ENCODE assay signal across 15 cellular contexts in genomic region chr9:93124793-93125192, GRCh38. TPM values are rescaled to one million over a fixed set of nuclear protein-coding genes. Genes with fewer than 3 reads are reported as not detected.
A peak's percentile ranks its signal among the peaks of the same experiment; 100 is the strongest.
DNase-seq lines count a peak whose midpoint lies in the region; ATAC-seq lines count a peak whose summit lies in the region.
"Had no signal": no experiment of that assay in that cellular context is flagged by ENCODE, and none has a peak within 500 bp of the region (broad histone marks: within the 10 kb centered on the region; RNA-seq: fewer than 3 reads in every experiment).

No MANE protein-coding gene starts in this region.

- no peaks in the 10 kb centered on the region for H3K9me3 ChIP-seq in CD4-positive, alpha-beta memory T cell (ENCODE audit: control insufficient read depth in 1 of 2, low read length in 2 of 2)
- no peaks in the 10 kb centered on the region for H3K9me3 ChIP-seq in effector memory CD4-positive, alpha-beta T cell (ENCODE audit: control insufficient read depth, low read length)

- H3K27me3 Mint-ChIP-seq in CD4-positive, alpha-beta memory T cell, result no peaks in the 10 kb centered on the region
- H3K27me3 Mint-ChIP-seq: memory B cell had no signal

- POLR2A ChIA-PET in CD4-positive, alpha-beta memory T cell (lab: Charles Lee; ENCODE audit: partially characterized antibody), result interaction anchor here (1.2 to 1.9 kb wide), 2 partner anchors 9 to 19 kb away, joined by 5 to 8 read pairs; partner anchors contain the start of gene NINJ1

- H3K4me1 Mint-ChIP-seq in CD4-positive, alpha-beta memory T cell, result peaks cover 28 to 71% (median 42%) of the 10 kb centered on the region in 4 donors

- H3K36me3 ChIP-seq in CD4-positive, alpha-beta memory T cell (ENCODE audit: insufficient read depth, low read length), result peaks cover 7% of the 10 kb centered on the region
- H3K36me3 ChIP-seq in effector memory CD4-positive, alpha-beta T cell (ENCODE audit: control insufficient read depth, insufficient read depth, low read length), result peaks cover 25% of the 10 kb centered on the region

- intact Hi-C loops in CD4-positive, alpha-beta memory T cell (cut with micrococcal nuclease), result no loop called here
- intact Hi-C loops in sciatic nerve (cut with DNase I), result no loop called here

- H3K9me3 Mint-ChIP-seq in CD4-positive, alpha-beta memory T cell, result no peaks in the 10 kb centered on the region
- H3K9me3 Mint-ChIP-seq: memory B cell had no signal

- H3K4me3 ChIP-seq in CD4-positive, alpha-beta memory T cell (ENCODE audit: low read length in 2 of 2), result no peak overlapping the region
- no peak overlapping the region for H3K4me3 ChIP-seq in effector memory CD4-positive, alpha-beta T cell (ENCODE audit: insufficient read depth, low read depth, low read length, poor library complexity, severe bottlenecking)
- H3K4me3 ChIP-seq: PC-9 had no signal

- H3K27ac ChIP-seq in CD4-positive, alpha-beta memory T cell (ENCODE audit: low read depth, low read length), result no peak overlapping the region
- peak overlapping the region; percentile 12 for H3K27ac ChIP-seq in effector memory CD4-positive, alpha-beta T cell (ENCODE audit: insufficient read depth, low read length, poor library complexity, severe bottlenecking)
- H3K27ac ChIP-seq: foreskin keratinocyte, PC-9 had no signal

- H3K4me1 ChIP-seq in CD4-positive, alpha-beta memory T cell (ENCODE audit: insufficient read depth, low read length), result peaks cover 48% of the 10 kb centered on the region
- H3K4me1 ChIP-seq in effector memory CD4-positive, alpha-beta T cell (ENCODE audit: control insufficient read depth, insufficient read depth, low read length, poor library complexity, severe bottlenecking), result peaks cover 21% of the 10 kb centered on the region
- H3K4me1 ChIP-seq: foreskin keratinocyte had no signal

- CTCF ChIA-PET in CD4-positive, alpha-beta memory T cell (lab: Charles Lee; ENCODE audit: partially characterized antibody), result interaction anchor here (2.3 kb wide), 1 partner anchor 16 kb away, joined by 20 read pairs; no protein-coding TSS in a partner anchor

- H3K4me3 Mint-ChIP-seq in CD4-positive, alpha-beta memory T cell, result peak overlapping the region in 1 of 8 donors; percentile 26
- H3K4me3 Mint-ChIP-seq: memory B cell had no signal

- peak overlapping the region in 4 of 7 donors; percentile 22 to 81 (median 41) for H3K27ac Mint-ChIP-seq in CD4-positive, alpha-beta memory T cell
- H3K27ac Mint-ChIP-seq: memory B cell had no signal

- ATAC-seq in sciatic nerve (no peak), GM21717 (IDR thresholded peaks at IDR 0.05; ENCODE audit: unreplicated experiment) (no peak)
- ATAC-seq: foreskin keratinocyte had no signal

- peaks cover 0 to 41% of the 10 kb centered on the region in 2 donors for H3K36me3 Mint-ChIP-seq in CD4-positive, alpha-beta memory T cell
- H3K36me3 Mint-ChIP-seq: memory B cell had no signal

- H3K27me3 ChIP-seq in CD4-positive, alpha-beta memory T cell (ENCODE audit: insufficient read depth, low read length), result no peaks in the 10 kb centered on the region
- no peaks in the 10 kb centered on the region for H3K27me3 ChIP-seq in effector memory CD4-positive, alpha-beta T cell (replicated peaks; ENCODE audit: control insufficient read depth, insufficient read depth, low read length, poor library complexity, severe bottlenecking)
- H3K27me3 ChIP-seq: foreskin keratinocyte had no signal

- peak in 1 of 5 donors; percentile 29 for DNase-seq in CD4-positive, alpha-beta memory T cell
- DNase-seq in HuH-7.5 (ENCODE audit: low spot score) (peak; percentile 6), sciatic nerve (ENCODE audit: low spot score) (peak; percentile 55), putamen (ENCODE audit: low spot score) (no peak), pons (ENCODE audit: low spot score) (no peak)
- no peak for DNase-seq in effector memory CD4-positive, alpha-beta T cell
- DNase-seq: C1 segment of cervical spinal cord, foreskin keratinocyte, NCI-H1930, NCI-H524 treated with DMSO at 0.1 percent for 48 hours, occipital lobe, PC-9 had no signal

RNA-seq across cellular contexts. Expression of gene NINJ1, which starts 9.3 kb away (rescaled TPM):
- 10 to 100 TPM; 31.1 to 31.3 TPM for total RNA-seq in CD4-positive, alpha-beta memory T cell
- polyA plus RNA-seq in CD4-positive, alpha-beta memory T cell, result 10 to 100 TPM; 75.7 to 92.4 TPM
- 53.5 TPM for total RNA-seq in sciatic nerve

RNA-seq across cellular contexts. Expression of gene CARD19, which starts 28.8 kb away (rescaled TPM):
- total RNA-seq in CD4-positive, alpha-beta memory T cell, result 10 to 100 TPM; 57.8 to 64.2 TPM
- polyA plus RNA-seq in CD4-positive, alpha-beta memory T cell, result 10 to 100 TPM; 65.6 to 88.7 TPM
- 36.6 TPM for total RNA-seq in sciatic nerve

RNA-seq across cellular contexts. Expression of gene WNK2, which starts 59.1 kb away (rescaled TPM):
- under 1 TPM in 1 of 2 experiments, not detected in 1; 0.26 TPM for total RNA-seq in CD4-positive, alpha-beta memory T cell
- not detected for polyA plus RNA-seq in CD4-positive, alpha-beta memory T cell
- 6.6 TPM for total RNA-seq in sciatic nerve
- total RNA-seq: subcutaneous adipose tissue had no signal

Comparison
In these comparisons a context has a peak if more than half of its experiments do, and no peak if none do; other contexts are left out.
1. DNase-seq: peak in HuH-7.5 (single experiment) and sciatic nerve (single experiment); none in effector memory CD4-positive, alpha-beta T cell (0 of 3), putamen (single experiment) and pons (single experiment).